Comparison of ENCODE assay signal across 1 cellular context in genomic region chr1:21327566-21328323, GRCh38.
TF ChIP-seq lines count a peak whose summit lies in the region.

No MANE protein-coding gene starts in this region.

TF ChIP-seq in HCT116, 20 proteins besides CTCF, POLR2A, EP300 and RAD21 (continued from another document):
- TF ChIP-seq ZBTB33 (IDR thresholded peaks at IDR 0.05; ENCODE audit: extremely low read depth, insufficient replicate concordance, low read length) (no peak), ZNF274 (IDR thresholded peaks at IDR 0.05; ENCODE audit: low read depth, low read length) (no peak), ELF1 (IDR thresholded peaks at IDR 0.05; ENCODE audit: borderline replicate concordance, low read depth) (no peak), TCF7L2 (IDR thresholded peaks at IDR 0.05; ENCODE audit: borderline replicate concordance, extremely low read depth, insufficient read depth, insufficient read length) (no peak), SIN3A (IDR thresholded peaks at IDR 0.05; ENCODE audit: low read depth) (no peak), ZFX (IDR thresholded peaks at IDR 0.05) (no peak), REST (IDR thresholded peaks at IDR 0.05; ENCODE audit: low read depth) (no peak), YY1 (IDR thresholded peaks at IDR 0.05; ENCODE audit: extremely low read depth, insufficient replicate concordance, low read depth, low read length) (no peak), EGR1 (IDR thresholded peaks at IDR 0.05; ENCODE audit: low read depth) (no peak), FOSL1 (IDR thresholded peaks at IDR 0.05; ENCODE audit: low read depth) (no peak), JUND (IDR thresholded peaks at IDR 0.05) (no peak), MAX (IDR thresholded peaks at IDR 0.05) (no peak), EZH2 (IDR thresholded peaks at IDR 0.05) (no peak), SRF (IDR thresholded peaks at IDR 0.05; ENCODE audit: low read depth) (no peak), SP1 (IDR thresholded peaks at IDR 0.05; ENCODE audit: low read depth) (no peak)
